ENCODE assay signal across 27 cellular contexts in genomic region chr22:19911540-19912235, GRCh38.
"Had no signal": no experiment of that assay in that cellular context is flagged by ENCODE, and none has a peak within 500 bp of the region (broad histone marks: within the 10 kb centered on the region; RNA-seq: fewer than 3 reads in every experiment).

No MANE protein-coding gene starts in this region.

- H3K36me3 ChIP-seq: breast epithelium had no signal

- H3K27me3 Mint-ChIP-seq: activated B cell treated with CpG ODN at 0.5 μM for 24 hours; activated CD8-positive, alpha-beta T cell treated with anti-CD3 and anti-CD28 coated beads for 36 hours; activated naive CD4-positive, alpha-beta T cell treated with anti-CD3 and anti-CD28 coated beads, Interleukin-2, amount 50 U/mL, for 24 hours; activated naive CD8-positive, alpha-beta T cell treated with anti-CD3 and anti-CD28 coated beads, Interleukin-2, amount 50 U/mL, for 24 hours; activated T-helper 17 cell treated with anti-CD3 and anti-CD28 coated beads, Interleukin-2, amount 50 U/mL, for 72 hours had no signal

- H3K4me3 ChIP-seq: breast epithelium, gastrocnemius medialis, mucosa of descending colon, right atrium auricular region, testis, vagina had no signal

- H3K4me1 ChIP-seq: breast epithelium, gastrocnemius medialis, parathyroid adenoma, right atrium auricular region, testis, vagina had no signal

- H3K27ac Mint-ChIP-seq: activated B cell treated with CpG ODN at 0.5 μM for 24 hours; activated CD8-positive, alpha-beta T cell treated with anti-CD3 and anti-CD28 coated beads for 36 hours; activated naive CD4-positive, alpha-beta T cell treated with anti-CD3 and anti-CD28 coated beads, Interleukin-2, amount 50 U/mL, for 24 hours; activated naive CD8-positive, alpha-beta T cell treated with anti-CD3 and anti-CD28 coated beads, Interleukin-2, amount 50 U/mL, for 24 hours; activated T-helper 17 cell treated with anti-CD3 and anti-CD28 coated beads, Interleukin-2, amount 50 U/mL, for 72 hours; nephron; T-helper 1 cell treated with Interleukin-12 subunit alpha and Interleukin-12 subunit beta and Interleukin-4 antibody, amounts not matched to agents 30 μg/mL and 1 μg/mL, for 36 hours; type B pancreatic cell had no signal

- H3K9ac ChIP-seq: parathyroid adenoma had no signal

- ATAC-seq: activated CD8-positive, alpha-beta T cell treated with anti-CD3 and anti-CD28 coated beads for 36 hours; activated naive CD8-positive, alpha-beta T cell treated with anti-CD3 and anti-CD28 coated beads, Interleukin-2, amount 50 U/mL, for 24 hours; activated T-cell treated with anti-CD3 and anti-CD28 coated beads, Interleukin-2, amount 50 U/mL, for 4 hours; activated T-helper 17 cell treated with anti-CD3 and anti-CD28 coated beads, Interleukin-2, amount 50 U/mL, for 72 hours; gastrocnemius medialis; left ventricle myocardium superior; mucosa of descending colon had no signal

- H3K4me3 Mint-ChIP-seq: activated B cell treated with CpG ODN at 0.5 μM for 24 hours; activated CD8-positive, alpha-beta T cell treated with anti-CD3 and anti-CD28 coated beads for 36 hours; activated naive CD4-positive, alpha-beta T cell treated with anti-CD3 and anti-CD28 coated beads, Interleukin-2, amount 50 U/mL, for 24 hours; activated naive CD8-positive, alpha-beta T cell treated with anti-CD3 and anti-CD28 coated beads, Interleukin-2, amount 50 U/mL, for 24 hours; activated T-cell treated with anti-CD3 and anti-CD28 coated beads, Interleukin-2, amount 50 U/mL, for 4 hours; activated T-helper 17 cell treated with anti-CD3 and anti-CD28 coated beads, Interleukin-2, amount 50 U/mL, for 72 hours; nephron; T-helper 1 cell treated with Interleukin-12 subunit alpha and Interleukin-12 subunit beta and Interleukin-4 antibody, amounts not matched to agents 30 μg/mL and 1 μg/mL, for 36 hours; type B pancreatic cell had no signal

- DNase-seq: activated B cell treated with CpG ODN at 0.5 μM for 24 hours; activated CD4-positive, alpha-beta T cell treated with anti-CD3 and anti-CD28 coated beads, Interleukin-2, amount 50 U/mL, for 1 hour; activated CD8-positive, alpha-beta T cell treated with anti-CD3 and anti-CD28 coated beads for 36 hours; activated naive CD8-positive, alpha-beta T cell treated with anti-CD3 and anti-CD28 coated beads, Interleukin-2, amount 50 U/mL, for 24 hours; activated T-cell treated with anti-CD3 and anti-CD28 coated beads, Interleukin-2, amount 50 U/mL, for 4 hours; amygdala; effector CD8-positive, alpha-beta T cell; gastrocnemius medialis; glutamatergic neuron; left ventricle myocardium superior; mucosa of descending colon; nucleus accumbens; stimulated activated CD4-positive, alpha-beta T cell treated with anti-CD3 and anti-CD28 coated beads, Interleukin-2, amount 100 ng/mL, for 48 hours; stimulated activated naive CD4-positive, alpha-beta T cell treated with Interleukin-2 at 50 U/mL for 16 hours; SW 1271; T-helper 9 cell had no signal

- H3K9me3 Mint-ChIP-seq: activated CD8-positive, alpha-beta T cell treated with anti-CD3 and anti-CD28 coated beads for 36 hours; activated naive CD4-positive, alpha-beta T cell treated with anti-CD3 and anti-CD28 coated beads, Interleukin-2, amount 50 U/mL, for 24 hours; activated naive CD8-positive, alpha-beta T cell treated with anti-CD3 and anti-CD28 coated beads, Interleukin-2, amount 50 U/mL, for 24 hours; activated T-cell treated with anti-CD3 and anti-CD28 coated beads, Interleukin-2, amount 50 U/mL, for 4 hours; activated T-helper 17 cell treated with anti-CD3 and anti-CD28 coated beads, Interleukin-2, amount 50 U/mL, for 72 hours; nephron; T-helper 1 cell treated with Interleukin-12 subunit alpha and Interleukin-12 subunit beta and Interleukin-4 antibody, amounts not matched to agents 30 μg/mL and 1 μg/mL, for 36 hours; type B pancreatic cell had no signal

- H2AFZ ChIP-seq: parathyroid adenoma had no signal

- H3K9me3 ChIP-seq: breast epithelium, gastrocnemius medialis, mucosa of descending colon, right atrium auricular region, testis, vagina had no signal

- H3K27ac ChIP-seq: breast epithelium, epithelial cell of prostate, gastrocnemius medialis, parathyroid adenoma, right atrium auricular region, testis, vagina had no signal

- H3K27me3 ChIP-seq: breast epithelium, gastrocnemius medialis, right atrium auricular region, testis, vagina had no signal
